Comparison of ENCODE assay signal across 16 cellular contexts in genomic region chr1:80633947-80634710, GRCh38.
DNase-seq lines count a peak whose midpoint lies in the region; ATAC-seq and TF ChIP-seq lines count a peak whose summit lies in the region.
"Had no signal": no experiment of that assay in that cellular context is flagged by ENCODE, and none has a peak within 500 bp of the region (broad histone marks: within the 10 kb centered on the region; RNA-seq: fewer than 3 reads in every experiment).

No MANE protein-coding gene starts in this region.

- H3K36me3 Mint-ChIP-seq in GM23338 (ENCODE audit: low read depth) (peaks cover 13% of the 10 kb centered on the region; the same call in 1 of the 3 replicates), neural progenitor cell (no peaks in the 10 kb centered on the region)
- H3K36me3 Mint-ChIP-seq: CD4-positive, CD25-positive, alpha-beta regulatory T cell had no signal

- H3K4me2 ChIP-seq in GM23338 (no peak overlapping the region), PC-9 (peak overlapping the region; percentile 22; the same call in 1 of the 2 replicates), neural progenitor cell (no peak overlapping the region)
- H3K4me2 ChIP-seq: A549 had no signal

- H3K27me3 Mint-ChIP-seq in GM23338 (ENCODE audit: insufficient read depth, low read depth, poor library complexity) (peaks cover 2% of the 10 kb centered on the region), neural progenitor cell (ENCODE audit: insufficient read depth, low read depth) (no peaks in the 10 kb centered on the region)
- H3K27me3 Mint-ChIP-seq: CD4-positive, CD25-positive, alpha-beta regulatory T cell had no signal

- H3K27me3 ChIP-seq in GM23338 (ENCODE audit: insufficient read depth) = no peaks in the 10 kb centered on the region
- no peaks in the 10 kb centered on the region for H3K27me3 ChIP-seq in PC-9 (ENCODE audit: insufficient read depth, low read depth)
- H3K27me3 ChIP-seq in neural progenitor cell = no peaks in the 10 kb centered on the region

- H3K4me3 ChIP-seq in GM23338 (no peak overlapping the region), PC-9 (no peak overlapping the region), epithelial cell of esophagus (ENCODE audit: low read length) (no peak overlapping the region), neural progenitor cell (no peak overlapping the region)
- H3K4me3 ChIP-seq: A549 had no signal

- DNase-seq in GM23338 (ENCODE audit: low spot score) (peak; percentile 4), PC-9 (peak in 1 of 2 experiments; percentile 6), epithelial cell of esophagus (ENCODE audit: low read depth) (peak; percentile 35), neural progenitor cell (ENCODE audit: low spot score) (peak; percentile 1), inferior parietal cortex (ENCODE audit: extremely low spot score) (no peak), KBM-7 (no peak), cortex of kidney (lab: John Stamatoyannopoulos, UW) (no peak)
- DNase-seq: CD4-positive, CD25-positive, alpha-beta regulatory T cell; DMS79; NCI-H1105; NCI-H1694 treated with DMSO at 0.1 percent for 48 hours; NCI-H446 treated with DMSO at 0.1 percent for 48 hours; NCI-H82; SIG-M5 had no signal

- CTCF ChIA-PET in PC-9 (lab: Charles Lee) = no interaction called here

- ATAC-seq in GM23338 (peak; percentile 41; the same call in 2 of the 3 replicates), GM19455 (IDR thresholded peaks at IDR 0.05; ENCODE audit: unreplicated experiment) (no peak)
- ATAC-seq: A549 had no signal

- H3K36me3 ChIP-seq in GM23338 (ENCODE audit: insufficient read depth) (no peaks in the 10 kb centered on the region), PC-9 (ENCODE audit: low read depth) (no peaks in the 10 kb centered on the region), neural progenitor cell (no peaks in the 10 kb centered on the region)

- BruUV-seq in PC-9 (replicated peaks; lab: Mats Ljungman, UMichigan) = no TSS peak

- no peaks in the 10 kb centered on the region for H3K79me2 ChIP-seq in GM23338 (replicated peaks; ENCODE audit: insufficient read depth)
- H3K79me2 ChIP-seq in PC-9 (ENCODE audit: low read depth) = no peaks in the 10 kb centered on the region
- H3K79me2 ChIP-seq in neural progenitor cell (ENCODE audit: low read depth) = no peaks in the 10 kb centered on the region

- H3K27ac ChIP-seq in GM23338 (ENCODE audit: low read depth) (no peak overlapping the region), PC-9 (no peak overlapping the region), neural progenitor cell (no peak overlapping the region)
- H3K27ac ChIP-seq: A549 had no signal

- in situ Hi-C loops in KBM-7 (cut with MboI; ENCODE audit: low pct_unique_long_range_greater_than_20kb, low sequenced_read_pairs) = no loop called here

- H2AFZ ChIP-seq in GM23338 = peak overlapping the region; percentile 85
- peak overlapping the region; percentile 18; the same call in 1 of the 2 replicates for H2AFZ ChIP-seq in PC-9
- H2AFZ ChIP-seq in neural progenitor cell (replicated peaks) = peak overlapping the region; percentile 93

- H3K9me3 Mint-ChIP-seq in GM23338 = peaks cover 5% of the 10 kb centered on the region; the same call in 2 of the 3 replicates
- no peaks in the 10 kb centered on the region for H3K9me3 Mint-ChIP-seq in neural progenitor cell

- no peak overlapping the region for H3K9ac ChIP-seq in neural progenitor cell

- H3K27ac Mint-ChIP-seq in GM23338 = no peak overlapping the region
- no peak overlapping the region for H3K27ac Mint-ChIP-seq in neural progenitor cell
- H3K27ac Mint-ChIP-seq: CD4-positive, CD25-positive, alpha-beta regulatory T cell had no signal

- H3K9me2 ChIP-seq in GM23338 (ENCODE audit: insufficient read depth) = 0 out of 2 replicates have a peak, but pooled peaks cover 5% of the 10 kb centered on the region
- no peaks in the 10 kb centered on the region for H3K9me2 ChIP-seq in PC-9 (ENCODE audit: insufficient read depth)

- H3K4me3 Mint-ChIP-seq in GM23338 = no peak overlapping the region
- no peak overlapping the region for H3K4me3 Mint-ChIP-seq in neural progenitor cell
- H3K4me3 Mint-ChIP-seq: CD4-positive, CD25-positive, alpha-beta regulatory T cell had no signal

- H3K9me3 ChIP-seq in PC-9 (ENCODE audit: insufficient read depth, low read depth) = no peaks in the 10 kb centered on the region; the same call in 1 of the 2 replicates
- H3K9me3 ChIP-seq in neural progenitor cell (ENCODE audit: low read depth) = no peaks in the 10 kb centered on the region
- H3K9me3 ChIP-seq: A549 had no signal

- no peaks in the 10 kb centered on the region for H4K20me1 ChIP-seq in GM23338 (replicated peaks; ENCODE audit: insufficient read depth)
- no peaks in the 10 kb centered on the region for H4K20me1 ChIP-seq in PC-9 (ENCODE audit: insufficient read depth)
- H4K20me1 ChIP-seq in neural progenitor cell (ENCODE audit: low read depth) = no peaks in the 10 kb centered on the region

- H3K4me1 Mint-ChIP-seq in GM23338 (0 out of 3 replicates have a peak, but pooled peaks cover 3% of the 10 kb centered on the region), neural progenitor cell (peaks cover 3% of the 10 kb centered on the region)
- H3K4me1 Mint-ChIP-seq: CD4-positive, CD25-positive, alpha-beta regulatory T cell had no signal

- H3F3A ChIP-seq in GM23338 (replicated peaks; ENCODE audit: low read depth) (no peaks in the 10 kb centered on the region), PC-9 (ENCODE audit: insufficient read depth, low read depth) (no peaks in the 10 kb centered on the region), neural progenitor cell (ENCODE audit: low read depth) (no peaks in the 10 kb centered on the region)

- H3K4me1 ChIP-seq in GM23338 (ENCODE audit: insufficient read depth) = no peaks in the 10 kb centered on the region
- peaks cover 13% of the 10 kb centered on the region; the same call in 1 of the 2 replicates for H3K4me1 ChIP-seq in PC-9 (replicated peaks; ENCODE audit: insufficient read depth)
- no peaks in the 10 kb centered on the region for H3K4me1 ChIP-seq in neural progenitor cell
- H3K4me1 ChIP-seq: A549 had no signal

- POLR2A ChIA-PET in PC-9 (lab: Charles Lee; ENCODE audit: unreplicated experiment) = no interaction called here

- TF ChIP-seq CTCF in GM23338 (conservative IDR thresholded peaks at IDR 0.05; ENCODE audit: low read depth in 2 of 2) = no peak
- no peak for TF ChIP-seq CTCF in PC-9 (conservative IDR thresholded peaks at IDR 0.05)
- TF ChIP-seq CTCF in epithelial cell of esophagus (IDR thresholded peaks at IDR 0.05; ENCODE audit: insufficient read depth, low read depth, low read length, missing control alignments) = no peak
- TF ChIP-seq CTCF in neural progenitor cell (IDR thresholded peaks at IDR 0.05) = no peak

- intact Hi-C loops in PC-9 (cut with micrococcal nuclease; ENCODE audit: unreplicated experiment) = no loop called here

TF ChIP-seq in GM23338, 12 proteins besides CTCF, POLR2A, EP300 and RAD21 (continues in another document):
- TF ChIP-seq EZH2 (IDR thresholded peaks at IDR 0.05; ENCODE audit: low read depth, unreplicated experiment) (no peak), POLR2AphosphoS5 (IDR thresholded peaks at IDR 0.05; ENCODE audit: low read depth) (no peak), ETS1 (IDR thresholded peaks at IDR 0.05) (no peak), NANOG (IDR thresholded peaks at IDR 0.05; ENCODE audit: borderline replicate concordance) (no peak), ZNF331 (CRISPR knock-in tag; IDR thresholded peaks at IDR 0.05; ENCODE audit: low read depth) (no peak)

Comparison
In these comparisons a context has a peak if more than half of its experiments do, and no peak if none do; other contexts are left out.
1. DNase-seq: peak in GM23338 (single experiment), epithelial cell of esophagus (single experiment) and neural progenitor cell (single experiment); none in inferior parietal cortex (single experiment), KBM-7 (single experiment) and cortex of kidney (single experiment).
2. H2AFZ ChIP-seq: peak in every context shown above with its lines; median percentile 93 in neural progenitor cell; 85 in GM23338; 18 in PC-9.